Comparison of ENCODE assay signal across 17 cellular contexts in the genomic region with DNA sequence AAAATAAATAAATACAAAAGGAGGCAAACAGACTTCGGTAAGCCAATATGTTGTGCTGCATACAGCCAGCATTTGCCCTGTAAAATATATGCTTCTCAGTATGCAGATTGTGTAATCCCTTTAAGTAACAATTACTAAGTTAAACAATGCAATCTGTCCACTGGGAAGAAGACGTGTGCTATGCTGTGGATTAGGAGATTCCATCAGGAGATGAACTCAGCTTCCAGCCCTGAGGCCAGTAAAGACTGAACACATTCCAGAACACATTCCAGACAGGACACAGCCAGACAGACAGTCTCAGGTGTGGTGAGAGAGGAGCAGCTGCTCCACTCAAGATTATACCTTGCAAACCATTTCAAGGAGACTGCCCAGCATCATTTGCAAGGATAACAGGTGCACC.
DNase-seq lines count a peak whose midpoint lies in the region; ATAC-seq, FAIRE-seq and TF ChIP-seq lines count a peak whose summit lies in the region.
"Had no signal": no experiment of that assay in that cellular context is flagged by ENCODE, and none has a peak within 500 bp of the region (broad histone marks: within the 10 kb centered on the region; RNA-seq: fewer than 3 reads in every experiment).

No MANE protein-coding gene starts in this region.

- H2AFZ ChIP-seq in IMR-90 (replicated peaks; ENCODE audit: low read length, poor library complexity), result no peak overlapping the region
- H2AFZ ChIP-seq in HepG2 (ENCODE audit: low read length), result no peak overlapping the region

- POLR2A ChIA-PET in IMR-90 (lab: Charles Lee; ENCODE audit: unreplicated experiment) (no interaction called here), HepG2 (lab: Yijun Ruan, JAX) (no interaction called here)

- no peak overlapping the region for H3K56ac ChIP-seq in IMR-90 (ENCODE audit: extremely low read depth, insufficient read depth, low read length)

- intact Hi-C loops in IMR-90 (cut with micrococcal nuclease), result loop anchor here (10.0 kb wide), 1 partner anchor 147 kb away; no protein-coding TSS in a partner anchor
- intact Hi-C loops in HepG2 (cut with micrococcal nuclease; ENCODE audit: unreplicated experiment), result no loop called here
- intact Hi-C loops in vagina (cut with DNase I), result no loop called here

- H2BK20ac ChIP-seq in IMR-90 (ENCODE audit: low read depth, low read length), result no peak overlapping the region

- H3K23ac ChIP-seq in IMR-90 (ENCODE audit: low read depth, low read length), result no peak overlapping the region

- no peak overlapping the region for H4K5ac ChIP-seq in IMR-90 (ENCODE audit: low read depth, low read length)

- no CpG with 5 or more reads among the region's 2 CpGs for WGBS in IMR-90 (ENCODE audit: extremely low coverage in 2 of 2, insufficient read length in 1 of 2), 2 experiments
- 18% methylated on average over 2 of the region's 2 CpGs for WGBS in HepG2 (ENCODE audit: low lambda C conversion rate)

- dilution Hi-C loops in IMR-90 (cut with HindIII; ENCODE audit: low sequenced_read_pairs, unreplicated experiment), result no loop called here

- H3K27me3 ChIP-seq in IMR-90 (ENCODE audit: control insufficient read depth, insufficient read depth, low read length) (no peaks in the 10 kb centered on the region), HepG2 (ENCODE audit: control insufficient read depth in 1 of 2, insufficient read depth in 2 of 2, low read length in 2 of 2) (no peaks in the 10 kb centered on the region), vagina (no peaks in the 10 kb centered on the region)
- H3K27me3 ChIP-seq: BE2C had no signal

- no peak overlapping the region for H2AK9ac ChIP-seq in IMR-90 (replicated peaks; ENCODE audit: low read depth, low read length, poor library complexity)

- H3K79me1 ChIP-seq in IMR-90 (ENCODE audit: low read depth in 1 of 2, low read length in 2 of 2), result 0 out of 4 replicates have a peak, but pooled peaks cover 0 to 2% of the 10 kb centered on the region in 2 experiments

- TF ChIP-seq CTCF in D721Med (IDR thresholded peaks at IDR 0.05; ENCODE audit: insufficient read depth, missing control alignments) (no peak), IMR-90 (conservative IDR thresholded peaks at IDR 0.05; ENCODE audit: low read depth, low read length) (no peak), HepG2 (CRISPR knock-in tag; IDR thresholded peaks at IDR 0.05) (no peak), vagina (IDR thresholded peaks at IDR 0.05) (no peak)

- H3K4me2 ChIP-seq in IMR-90 (ENCODE audit: low read depth, low read length) (no peak overlapping the region), HepG2 (ENCODE audit: low read depth, low read length) (no peak overlapping the region)

- BruUV-seq in IMR-90 (replicated peaks; lab: Mats Ljungman, UMichigan) (no TSS peak), HepG2 (replicated peaks; lab: Mats Ljungman, UMichigan) (no TSS peak)

- no peaks in the 10 kb centered on the region for H3K9me3 ChIP-seq in IMR-90 (ENCODE audit: control insufficient read depth, insufficient read depth, low read length)
- no peaks in the 10 kb centered on the region for H3K9me3 ChIP-seq in HepG2 (ENCODE audit: low read length)
- H3K9me3 ChIP-seq in vagina, result no peaks in the 10 kb centered on the region
- H3K9me3 ChIP-seq: BE2C had no signal

- H3K18ac ChIP-seq in IMR-90 (ENCODE audit: low read depth, low read length), result no peak overlapping the region

- H3K9me1 ChIP-seq in IMR-90 (ENCODE audit: insufficient read depth, low read length), result no peaks in the 10 kb centered on the region; the same call in 1 of the 2 replicates

- no peak overlapping the region for H3K4ac ChIP-seq in IMR-90 (ENCODE audit: low read depth, low read length)

- no peak overlapping the region for H2BK120ac ChIP-seq in IMR-90 (ENCODE audit: low read depth, low read length)

- no peak overlapping the region for H3K27ac ChIP-seq in IMR-90 (ENCODE audit: insufficient read depth, low read length)
- H3K27ac ChIP-seq in HepG2 (ENCODE audit: extremely low read length, insufficient read depth, low read length), result no peak overlapping the region
- no peak overlapping the region for H3K27ac ChIP-seq in vagina

- in situ Hi-C loops in IMR-90 (cut with MboI; ENCODE audit: low sequenced_read_pairs) (no loop called here), HepG2 (cut with HindIII; ENCODE audit: extremely low pct_ligation_motif_present, low pct_unique_long_range_greater_than_20kb) (no loop called here)

- H3K36me3 ChIP-seq in IMR-90 (ENCODE audit: control insufficient read depth, insufficient read depth, low read length) (no peaks in the 10 kb centered on the region), HepG2 (replicated peaks in 1 of 2; ENCODE audit: control insufficient read depth in 1 of 2, insufficient read depth in 2 of 2, low read length in 2 of 2) (peaks cover 0 to 4% of the 10 kb centered on the region in 2 experiments; a peak in 1 of 5 replicates), vagina (peaks cover 0 to 8% of the 10 kb centered on the region in 2 donors)

- H2AK5ac ChIP-seq in IMR-90 (ENCODE audit: low read depth, low read length), result no peak overlapping the region

- H4K20me1 ChIP-seq in IMR-90 (ENCODE audit: insufficient read depth, low read length) (no peaks in the 10 kb centered on the region), HepG2 (ENCODE audit: insufficient read depth, low read length) (no peaks in the 10 kb centered on the region)

- no peak for TF ChIP-seq RAD21 in IMR-90 (IDR thresholded peaks at IDR 0.05; ENCODE audit: low read length)
- no peak for TF ChIP-seq RAD21 in HepG2 (CRISPR knock-in tag; IDR thresholded peaks at IDR 0.05)

- no peak overlapping the region for H2BK5ac ChIP-seq in IMR-90 (ENCODE audit: low read depth, low read length, poor library complexity, severe bottlenecking)

- H2BK15ac ChIP-seq in IMR-90 (ENCODE audit: low read depth, low read length), result no peak overlapping the region

- ATAC-seq in IMR-90 (ENCODE audit: low read depth) (peak; percentile 51), HepG2 (peak; percentile 95), GM18907 (IDR thresholded peaks at IDR 0.05; ENCODE audit: unreplicated experiment) (no peak)
- ATAC-seq: esophagus mucosa; stimulated activated memory B cell treated with anti-CD40 and anti-IgM and Interleukin-4, amounts not matched to agents 10 μg/mL and 1 μg/mL and 100 μg/mL, for 72 hours had no signal

- TF ChIP-seq EP300 in HepG2 (IDR thresholded peaks at IDR 0.05; ENCODE audit: low read depth in 2 of 2, low read length in 2 of 2), result no peak
- no peak for TF ChIP-seq EP300 in HepG2 (CRISPR knock-in tag; IDR thresholded peaks at IDR 0.05; ENCODE audit: borderline replicate concordance)

- peaks cover 2% of the 10 kb centered on the region for H3K4me1 ChIP-seq in IMR-90 (ENCODE audit: control insufficient read depth, insufficient read depth, low read length)
- peaks cover 7% of the 10 kb centered on the region for H3K4me1 ChIP-seq in HepG2 (ENCODE audit: insufficient read depth, low read length)
- H3K4me1 ChIP-seq in vagina, result no peaks in the 10 kb centered on the region
- H3K4me1 ChIP-seq: BE2C had no signal

- no peaks in the 10 kb centered on the region for H3K79me2 ChIP-seq in HepG2 (ENCODE audit: insufficient read depth, low read length)

- H3K4me3 ChIP-seq in IMR-90 (ENCODE audit: insufficient read depth, low read depth, low read length), result no peak overlapping the region
- no peak overlapping the region for H3K4me3 ChIP-seq in HepG2 (replicated peaks in 1 of 3; ENCODE audit: insufficient read depth in 1 of 3, low read depth in 2 of 3, low read length in 3 of 3)
- no peak overlapping the region for H3K4me3 ChIP-seq in vagina

- DNase-seq in D721Med (ENCODE audit: insufficient read length, low spot score), result peak; percentile 10
- peak; percentile 38 for DNase-seq in IMR-90
- DNase-seq in astrocyte of the hippocampus (ENCODE audit: low read depth, low spot score), result peak; percentile 26
- peak; percentile 39 for DNase-seq in HepG2 (ENCODE audit: low spot score)
- no peak for DNase-seq in hippocampal formation (lab: John Stamatoyannopoulos, UW)
- no peak for DNase-seq in NCI-H748 (lab: John Stamatoyannopoulos, UW; ENCODE audit: unreplicated experiment)
- DNase-seq in vagina (ENCODE audit: extremely low spot score in 2 of 2), result no peak
- DNase-seq: activated naive CD4-positive, alpha-beta T cell treated with anti-CD3 and anti-CD28 coated beads, Interleukin-2, amount 50 U/mL, for 16 hours; BE2C; DND-41; NCI-H774; retina; stimulated activated CD4-positive, alpha-beta T cell treated with anti-CD3 and anti-CD28 coated beads, Interleukin-4, amount 100 ng/mL, for 1 hour had no signal

- CTCF ChIA-PET in IMR-90 (lab: Yijun Ruan, JAX), result interaction anchor here (0.5 kb wide), 1 partner anchor 369 kb away, joined by 3 read pairs; no protein-coding TSS in a partner anchor
- CTCF ChIA-PET in HepG2 (lab: Yijun Ruan, JAX; ENCODE audit: low intra/inter-chr PET ratio, low total read pairs), result no interaction called here

- H3K14ac ChIP-seq in IMR-90 (replicated peaks; ENCODE audit: low read depth, low read length), result no peak overlapping the region

- H3K9ac ChIP-seq in IMR-90 (ENCODE audit: low read depth, low read length), result no peak overlapping the region
- no peak overlapping the region for H3K9ac ChIP-seq in HepG2 (ENCODE audit: insufficient read depth, low read depth, low read length)

- TF ChIP-seq POLR2A in IMR-90 (IDR thresholded peaks at IDR 0.05; ENCODE audit: low read depth, low read length), result no peak
- TF ChIP-seq POLR2A in HepG2 (IDR thresholded peaks at IDR 0.05; ENCODE audit: insufficient read depth in 1 of 2, low read depth in 2 of 2, low read length in 2 of 2), result no peak
- TF ChIP-seq POLR2A in vagina (IDR thresholded peaks at IDR 0.05), result no peak

- FAIRE-seq in D721Med (lab: Jason Lieb, UNC), result peak; percentile 91
- FAIRE-seq in HepG2 (lab: Jason Lieb, UNC), result peak; percentile 12
- FAIRE-seq: H1 had no signal

- H4K91ac ChIP-seq in IMR-90 (ENCODE audit: insufficient read depth, low read depth, low read length), result no peak overlapping the region

- no peak overlapping the region for H4K8ac ChIP-seq in IMR-90 (ENCODE audit: low read depth in 2 of 2, low read length in 2 of 2)

TF ChIP-seq in IMR-90, 13 proteins besides CTCF, POLR2A, EP300 and RAD21 (continues in another document):
- TF ChIP-seq CEBPB (IDR thresholded peaks at IDR 0.05; ENCODE audit: low read depth, low read length) (peak; percentile 69), SMC3 (IDR thresholded peaks at IDR 0.05; ENCODE audit: low read depth, low read length) (no peak), FOS (IDR thresholded peaks at IDR 0.05; ENCODE audit: low read depth, low read length) (no peak), MAZ (IDR thresholded peaks at IDR 0.05; ENCODE audit: borderline replicate concordance, low read depth, low read length) (no peak)

TF ChIP-seq in HepG2, 621 proteins besides CTCF, POLR2A, EP300 and RAD21 (continues in another document):
- TF ChIP-seq TEAD3 (CRISPR knock-in tag; optimal IDR thresholded peaks at IDR 0.05; ENCODE audit: borderline replicate concordance) (peak; percentile 76), ZMAT5 (CRISPR knock-in tag; IDR thresholded peaks at IDR 0.05; ENCODE audit: borderline replicate concordance, low read depth) (no peak), SOX6 (IDR thresholded peaks at IDR 0.05) (no peak), SOX6 (CRISPR knock-in tag; IDR thresholded peaks at IDR 0.05) (peak; percentile 24; the same call in 1 of the 2 replicates)

Comparison
In these comparisons a context has a peak if more than half of its experiments do, and no peak if none do; other contexts are left out.
1. DNase-seq: peak in D721Med (single experiment), IMR-90 (single experiment), astrocyte of the hippocampus (single experiment) and HepG2 (single experiment); none in hippocampal formation (0 of 2), NCI-H748 (single experiment) and vagina (0 of 2).